In the genomic region with DNA sequence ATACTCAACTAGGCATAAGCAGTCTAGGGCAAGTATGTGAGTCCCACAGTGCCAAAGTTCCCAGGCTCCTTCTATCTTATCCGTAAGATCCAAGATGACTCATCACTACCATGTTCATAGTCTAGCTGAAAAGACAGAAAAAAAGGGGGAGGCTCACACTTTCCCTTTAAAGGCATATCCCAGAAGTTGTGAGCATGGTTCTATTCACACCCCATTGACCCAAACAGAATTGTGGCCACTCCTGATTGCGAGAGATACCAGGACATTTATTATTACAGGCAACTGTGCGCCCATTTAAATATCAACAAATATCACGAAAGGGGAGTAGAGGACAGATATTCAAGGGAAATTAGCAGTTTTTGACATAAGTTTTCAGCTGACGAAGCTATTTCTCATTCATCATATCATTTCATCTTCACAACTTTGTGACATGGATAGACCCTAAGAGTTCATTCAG, we compare ENCODE assay signal across 11 cellular contexts. TPM values are rescaled to one million over a fixed set of nuclear protein-coding genes. Genes with fewer than 3 reads are reported as not detected.
A peak's percentile ranks its signal among the peaks of the same experiment; 100 is the strongest.
DNase-seq lines count a peak whose midpoint lies in the region; ATAC-seq, FAIRE-seq and TF ChIP-seq lines count a peak whose summit lies in the region.
"Had no signal": no experiment of that assay in that cellular context is flagged by ENCODE, and none has a peak within 500 bp of the region (broad histone marks: within the 10 kb centered on the region; RNA-seq: fewer than 3 reads in every experiment).

No MANE protein-coding gene starts in this region.

- ATAC-seq in T-cell (replicated peaks in 1 of 4): no peak

- 80% methylated on average over 5 of the region's 5 CpGs for WGBS in hepatocyte (ENCODE audit: low lambda C conversion rate, missing lambda C conversion rate)
- WGBS in small intestine, 3 donors: 77 to 79% (median 77%) methylated on average over 5 of the region's 5 CpGs

- H3K9me3 ChIP-seq in hepatocyte (ENCODE audit: low read depth) (no peaks in the 10 kb centered on the region), small intestine (ENCODE audit: control insufficient read depth, low read depth) (no peaks in the 10 kb centered on the region)

- no peaks in the 10 kb centered on the region for H3K4me1 Mint-ChIP-seq in T-cell

- no peaks in the 10 kb centered on the region for H3K36me3 ChIP-seq in hepatocyte (replicated peaks; ENCODE audit: insufficient read depth, low read depth)
- no peaks in the 10 kb centered on the region for H3K36me3 ChIP-seq in small intestine (ENCODE audit: control insufficient read depth in 2 of 2, insufficient read depth in 2 of 2, low read length in 2 of 2)

- H3K79me2 ChIP-seq in hepatocyte: no peaks in the 10 kb centered on the region

- CTCF ChIA-PET in T-cell (lab: Charles Lee): interaction anchor here in 1 of 2 donors (0.6 to 1.3 kb wide), 3 partner anchors 41 to 364 kb away, joined by 3 to 7 read pairs (median 4); no protein-coding TSS in a partner anchor

- H4K20me1 ChIP-seq in hepatocyte (ENCODE audit: insufficient read depth, poor library complexity, severe bottlenecking): no peaks in the 10 kb centered on the region

- DNase-seq in HFF-Myc (ENCODE audit: extremely low read depth, low read depth) (peak; percentile 65), astrocyte of the cerebellum (ENCODE audit: low read depth) (peak; percentile 78), hepatocyte (ENCODE audit: low spot score) (peak; percentile 78), small intestine (peak; percentile 86), T-cell (no peak), NCI-H1694 (lab: John Stamatoyannopoulos, UW) (no peak), HTR-8/SVneo (ENCODE audit: insufficient read length, low spot score) (no peak), T1000 (lab: John Stamatoyannopoulos, UW) (no peak)
- DNase-seq: dorsolateral prefrontal cortex, NCI-H1105 treated with DMSO at 0.1 percent for 48 hours had no signal

- no peaks in the 10 kb centered on the region for H3K9me2 ChIP-seq in hepatocyte (replicated peaks; ENCODE audit: insufficient read depth)

- no peaks in the 10 kb centered on the region for H3K4me1 ChIP-seq in hepatocyte (ENCODE audit: insufficient read depth)
- H3K4me1 ChIP-seq in small intestine (ENCODE audit: control insufficient read depth in 2 of 2, insufficient read depth in 1 of 2, low read depth in 1 of 2, low read length in 1 of 2): peaks cover 6 to 7% of the 10 kb centered on the region in 2 donors

- H3K27me3 ChIP-seq in hepatocyte (no peaks in the 10 kb centered on the region), small intestine (ENCODE audit: control insufficient read depth in 2 of 2, insufficient read depth in 2 of 2, low read length in 2 of 2) (no peaks in the 10 kb centered on the region)
- H3K27me3 ChIP-seq: dorsolateral prefrontal cortex had no signal

- no peak overlapping the region for H3K4me2 ChIP-seq in hepatocyte

- no peak overlapping the region for H3K27ac Mint-ChIP-seq in T-cell

- in situ Hi-C loops in astrocyte of the cerebellum (cut with HindIII; ENCODE audit: low sequenced_read_pairs): loop anchor here (5.0 kb wide), 2 partner anchors 34 to 36 kb away; a partner anchor contains a TSS

- no peak overlapping the region for H3K4me3 Mint-ChIP-seq in T-cell

- H3K9me3 Mint-ChIP-seq in T-cell: no peaks in the 10 kb centered on the region

- H3K4me3 ChIP-seq in HFF-Myc (replicated peaks; ENCODE audit: low read depth, low read length) (no peak overlapping the region), astrocyte of the cerebellum (ENCODE audit: low read depth, low read length) (no peak overlapping the region), hepatocyte (no peak overlapping the region), small intestine (ENCODE audit: low read depth in 1 of 2, low read length in 2 of 2) (no peak overlapping the region)
- H3K4me3 ChIP-seq: SK-N-MC had no signal

- POLR2A ChIA-PET in T-cell (lab: Charles Lee): interaction anchor here in 1 of 2 donors (0.6 kb wide), 1 partner anchor 1127 kb away, joined by 3 read pairs; no protein-coding TSS in a partner anchor

- H3K27ac ChIP-seq in hepatocyte: peak overlapping the region; percentile 78
- H3K27ac ChIP-seq in small intestine (ENCODE audit: low read depth in 1 of 2, low read length in 1 of 2): peak overlapping the region; percentile 32 to 53
- H3K27ac ChIP-seq: SK-N-MC had no signal

- H3K27me3 Mint-ChIP-seq in T-cell: peaks cover 4 to 5% of the 10 kb centered on the region in 2 donors

- H2AFZ ChIP-seq in hepatocyte: no peak overlapping the region

- TF ChIP-seq CTCF in HFF-Myc (IDR thresholded peaks at IDR 0.05; ENCODE audit: low read depth, low read length, missing control alignments): no peak
- no peak for TF ChIP-seq CTCF in astrocyte of the cerebellum (IDR thresholded peaks at IDR 0.05; ENCODE audit: low read depth, low read length, missing control alignments)
- TF ChIP-seq CTCF in hepatocyte (IDR thresholded peaks at IDR 0.05; ENCODE audit: poor library complexity): no peak

- no peaks in the 10 kb centered on the region for H3K36me3 Mint-ChIP-seq in T-cell

- no peak for FAIRE-seq in small intestine (lab: Jason Lieb, UNC)
- no peak for FAIRE-seq in HTR-8/SVneo (lab: Jason Lieb, UNC)

RNA-seq across cellular contexts. Expression of a gene that starts 8.1 kb away (rescaled TPM):
- 84.1 and 86.1 TPM in 2 replicates for total RNA-seq in hepatocyte
- 97.6 and 98.0 TPM in 2 replicates for polyA plus RNA-seq in hepatocyte
- 10 to 100 TPM; 66.0 to 73.1 (median 67.6) TPM for polyA plus RNA-seq in small intestine
- total RNA-seq in T-cell: 10 to 100 TPM; 26.9 to 32.2 (median 28.1) TPM

RNA-seq across cellular contexts. Expression of a gene that starts 35.4 kb away (rescaled TPM):
- total RNA-seq in hepatocyte: 7.2 and 8.3 TPM in 2 replicates
- 6.7 and 7.9 TPM in 2 replicates for polyA plus RNA-seq in hepatocyte
- 10 to 100 TPM; 10.3 to 18.1 (median 17.3) TPM for polyA plus RNA-seq in small intestine
- total RNA-seq in T-cell: 1 to 10 TPM in 3 of 5 donors, under 1 TPM in 2; 0.47 to 2.8 (median 1.9) TPM

RNA-seq across cellular contexts. Expression of a gene that starts 49.0 kb away (rescaled TPM):
- 0.07 TPM in 1 of 2 replicates, not detected in the other for total RNA-seq in hepatocyte
- 0.53 and 1.1 TPM in 2 replicates for polyA plus RNA-seq in hepatocyte
- not detected for polyA plus RNA-seq in small intestine
- total RNA-seq in T-cell: under 1 TPM in 1 of 5 donors, not detected in 4; 0.18 TPM

Comparison
In these comparisons a context has a peak if more than half of its experiments do, and no peak if none do; other contexts are left out.
1. DNase-seq: peak in HFF-Myc (single experiment), astrocyte of the cerebellum (single experiment), hepatocyte (single experiment) and small intestine (single experiment); none in T-cell (0 of 34), NCI-H1694 (single experiment), HTR-8/SVneo (single experiment) and T1000 (single experiment).